In genomic region chr3:23809294-23809693, GRCh38 we compare ENCODE assay signal across 11 cellular contexts. TPM values are rescaled to one million over a fixed set of nuclear protein-coding genes. Genes with fewer than 3 reads are reported as not detected.
DNase-seq lines count a peak whose midpoint lies in the region; ATAC-seq and TF ChIP-seq lines count a peak whose summit lies in the region.
"Had no signal": no experiment of that assay in that cellular context is flagged by ENCODE, and none has a peak within 500 bp of the region (broad histone marks: within the 10 kb centered on the region; RNA-seq: fewer than 3 reads in every experiment).

No MANE protein-coding gene starts in this region.

- peak overlapping the region; percentile 88 for H3K9ac ChIP-seq in endodermal cell (ENCODE audit: extremely low read depth, low read length, poor library complexity, severe bottlenecking)

- no peaks in the 10 kb centered on the region for H3K9me3 ChIP-seq in endodermal cell (ENCODE audit: control insufficient read depth, low read length)
- H3K9me3 ChIP-seq: lower lobe of right lung had no signal

- H3K27ac ChIP-seq in endodermal cell (ENCODE audit: low read depth, low read length) = no peak overlapping the region

- H3K27ac Mint-ChIP-seq in T-helper 2 cell treated with Interferon-gamma antibody and Interleukin-4, amounts not matched to agents 5 μg/mL and 100 μg/mL, for 36 hours = peak overlapping the region; percentile 1
- H3K27ac Mint-ChIP-seq in endodermal cell = no peak overlapping the region
- H3K27ac Mint-ChIP-seq in stimulated activated naive B cell treated with anti-CD40 and anti-IgM and Interleukin-4, amounts not matched to agents 10 μg/mL and 1 μg/mL and 100 μg/mL, for 72 hours = peak overlapping the region; percentile 99

- no peak for TF ChIP-seq POLR2A in NB4 (IDR thresholded peaks at IDR 0.05; ENCODE audit: extremely low read depth, insufficient read length)

- H3K36me3 Mint-ChIP-seq in T-helper 2 cell treated with Interferon-gamma antibody and Interleukin-4, amounts not matched to agents 5 μg/mL and 100 μg/mL, for 36 hours (ENCODE audit: low read depth) = peaks cover 41% of the 10 kb centered on the region
- H3K36me3 Mint-ChIP-seq in endodermal cell (ENCODE audit: low read depth) = peaks cover 36% of the 10 kb centered on the region
- peaks cover 10 to 36% of the 10 kb centered on the region in 2 donors for H3K36me3 Mint-ChIP-seq in stimulated activated naive B cell treated with anti-CD40 and anti-IgM and Interleukin-4, amounts not matched to agents 10 μg/mL and 1 μg/mL and 100 μg/mL, for 72 hours

- peak in 1 of 2 donors; percentile 27 for ATAC-seq in stimulated activated naive B cell treated with anti-CD40 and anti-IgM and Interleukin-4, amounts not matched to agents 10 μg/mL and 1 μg/mL and 100 μg/mL, for 72 hours (replicated peaks)
- ATAC-seq in omental fat pad (ENCODE audit: low FRiP score) = no peak
- ATAC-seq: lower lobe of right lung had no signal

- H3K27me3 Mint-ChIP-seq in T-helper 2 cell treated with Interferon-gamma antibody and Interleukin-4, amounts not matched to agents 5 μg/mL and 100 μg/mL, for 36 hours (ENCODE audit: low read depth) = peaks cover 20% of the 10 kb centered on the region
- peaks cover 3% of the 10 kb centered on the region for H3K27me3 Mint-ChIP-seq in endodermal cell (ENCODE audit: insufficient read depth)
- H3K27me3 Mint-ChIP-seq in stimulated activated naive B cell treated with anti-CD40 and anti-IgM and Interleukin-4, amounts not matched to agents 10 μg/mL and 1 μg/mL and 100 μg/mL, for 72 hours = no peaks in the 10 kb centered on the region

- DNase-seq in T-helper 2 cell treated with Interferon-gamma antibody and Interleukin-4, amounts not matched to agents 5 μg/mL and 100 μg/mL, for 36 hours (ENCODE audit: low spot score) = no peak
- DNase-seq in T-helper 2 cell (no peak), NB4 (ENCODE audit: low read depth) (peak; percentile 9), endodermal cell (no peak), SHP77 treated with DMSO at 0.1 percent for 48 hours (lab: John Stamatoyannopoulos, UW) (no peak), GM10266 (ENCODE audit: extremely low spot score) (no peak), omental fat pad (ENCODE audit: low spot score) (no peak)
- no peak for DNase-seq in stimulated activated naive B cell treated with anti-CD40 and anti-IgM and Interleukin-4, amounts not matched to agents 10 μg/mL and 1 μg/mL and 100 μg/mL, for 72 hours
- DNase-seq: lower lobe of right lung; NCI-H2081 treated with DMSO at 0.1 percent for 48 hours; stimulated activated CD4-positive, alpha-beta T cell treated with anti-CD3 and anti-CD28 coated beads, Interleukin-4, amount 100 ng/mL, for 4 hours had no signal

- H3K9me3 Mint-ChIP-seq in T-helper 2 cell treated with Interferon-gamma antibody and Interleukin-4, amounts not matched to agents 5 μg/mL and 100 μg/mL, for 36 hours = no peaks in the 10 kb centered on the region
- no peaks in the 10 kb centered on the region for H3K9me3 Mint-ChIP-seq in endodermal cell
- H3K9me3 Mint-ChIP-seq in stimulated activated naive B cell treated with anti-CD40 and anti-IgM and Interleukin-4, amounts not matched to agents 10 μg/mL and 1 μg/mL and 100 μg/mL, for 72 hours = no peaks in the 10 kb centered on the region

- 40 to 55% methylated on average over 1 to 2 of the region's 2 CpGs for WGBS in endodermal cell (ENCODE audit: insufficient coverage in 1 of 2, insufficient read length in 1 of 2), 2 experiments

- H3K4me3 ChIP-seq in NB4 (ENCODE audit: low read depth, low read length) = peak overlapping the region; percentile 62
- H3K4me3 ChIP-seq in endodermal cell (ENCODE audit: low read length) = peak overlapping the region; percentile 87

- H3K36me3 ChIP-seq in endodermal cell (ENCODE audit: control insufficient read depth, insufficient read depth, low read length) = peaks cover 34% of the 10 kb centered on the region
- H3K36me3 ChIP-seq: lower lobe of right lung had no signal

- H3K4me3 Mint-ChIP-seq in T-helper 2 cell treated with Interferon-gamma antibody and Interleukin-4, amounts not matched to agents 5 μg/mL and 100 μg/mL, for 36 hours = peak overlapping the region; percentile 90
- H3K4me3 Mint-ChIP-seq in endodermal cell = peak overlapping the region; percentile 91
- H3K4me3 Mint-ChIP-seq in stimulated activated naive B cell treated with anti-CD40 and anti-IgM and Interleukin-4, amounts not matched to agents 10 μg/mL and 1 μg/mL and 100 μg/mL, for 72 hours = peak overlapping the region; percentile 93 to 98

- TF ChIP-seq CTCF in NB4 (IDR thresholded peaks at IDR 0.05; ENCODE audit: low read depth, low read length) (no peak), endodermal cell (conservative IDR thresholded peaks at IDR 0.05) (no peak), GM10266 (IDR thresholded peaks at IDR 0.05; ENCODE audit: control insufficient read depth, insufficient read depth, low read depth, missing control alignments) (no peak), omental fat pad (IDR thresholded peaks at IDR 0.05) (no peak)

- no peaks in the 10 kb centered on the region for H3K27me3 ChIP-seq in endodermal cell (ENCODE audit: control insufficient read depth, insufficient read depth, low read length, poor library complexity, severe bottlenecking)

- H3K4me1 Mint-ChIP-seq in T-helper 2 cell treated with Interferon-gamma antibody and Interleukin-4, amounts not matched to agents 5 μg/mL and 100 μg/mL, for 36 hours (ENCODE audit: low read depth) = peaks cover 49% of the 10 kb centered on the region
- H3K4me1 Mint-ChIP-seq in endodermal cell = peaks cover 57% of the 10 kb centered on the region
- peaks cover 48 to 63% of the 10 kb centered on the region in 2 donors for H3K4me1 Mint-ChIP-seq in stimulated activated naive B cell treated with anti-CD40 and anti-IgM and Interleukin-4, amounts not matched to agents 10 μg/mL and 1 μg/mL and 100 μg/mL, for 72 hours

- H3K4me1 ChIP-seq in endodermal cell (ENCODE audit: control insufficient read depth, insufficient read depth, low read length) = peaks cover 10% of the 10 kb centered on the region

RNA-seq across cellular contexts. Expression of gene UBE2E1, which starts 3.5 kb away (rescaled TPM):
- total RNA-seq in endodermal cell (100 to 1,000 TPM; 112 to 120 TPM), omental fat pad (100 to 1,000 TPM in 1 of 4 donors, 10 to 100 TPM in 3; 72.8 to 114 (median 85.6) TPM)
- polyA plus RNA-seq in endodermal cell (2013, experiment 1 of 2) = 156 TPM
- 143 TPM for polyA plus RNA-seq in endodermal cell (2013, experiment 2 of 2)
